7 cellular contexts compared by ENCODE assay signal in the genomic region with DNA sequence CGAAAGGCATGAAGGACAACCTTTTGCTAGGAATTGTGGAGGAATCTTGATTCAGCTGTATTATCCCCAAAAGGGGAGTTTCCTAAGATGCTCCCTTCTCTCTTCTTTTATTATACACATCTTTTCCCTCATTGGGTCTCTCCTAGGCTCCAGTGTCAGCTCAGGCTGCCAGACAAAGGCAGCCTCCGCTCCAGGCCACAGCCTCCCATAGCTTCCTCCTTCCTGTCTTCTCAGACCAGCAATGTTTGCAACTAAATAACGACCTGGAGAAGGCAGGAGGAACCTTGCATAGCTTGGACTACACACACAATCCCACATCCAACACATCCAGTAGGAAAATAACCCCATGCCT. TPM values are rescaled to one million over a fixed set of nuclear protein-coding genes. Genes with fewer than 3 reads are reported as not detected.
DNase-seq lines count a peak whose midpoint lies in the region; ATAC-seq and TF ChIP-seq lines count a peak whose summit lies in the region.

No MANE protein-coding gene starts in this region.

- peak overlapping the region; percentile 60 for H3K4me3 ChIP-seq in SJCRH30
- peak overlapping the region; percentile 20 to 68 (median 54) for H3K4me3 ChIP-seq in fibroblast of lung (replicated peaks in 1 of 4; ENCODE audit: control extremely low read depth in 1 of 4, insufficient read depth in 1 of 4, low read depth in 3 of 4, low read length in 4 of 4)
- peak overlapping the region; percentile 74 for H3K4me3 ChIP-seq in skeletal muscle satellite cell (ENCODE audit: low read length)

- DNase-seq in HEK293T (ENCODE audit: extremely low spot score) (no peak), SJCRH30 (peak in 1 of 2 experiments; percentile 58), fibroblast of lung (ENCODE audit: low read depth in 2 of 2) (no peak), NCI-H1105 treated with DMSO at 0.1 percent for 48 hours (lab: John Stamatoyannopoulos, UW) (no peak)
- DNase-seq in activated effector memory CD4-positive, alpha-beta T cell treated with Interleukin-2 at 50 U/mL for 16 hours: no peak

- POLR2A ChIA-PET in HEK293T (lab: Yijun Ruan, JAX): interaction anchor here (0.6 to 5.5 kb wide), 21 partner anchors 9 to 1036 kb away, joined by 3 to 61 read pairs (median 5); a partner anchor contains a TSS

- H3K9me3 ChIP-seq in SJCRH30 (replicated peaks): no peaks in the 10 kb centered on the region
- no peaks in the 10 kb centered on the region for H3K9me3 ChIP-seq in fibroblast of lung (ENCODE audit: control insufficient read depth, insufficient read depth, low read depth, low read length)
- H3K9me3 ChIP-seq in skeletal muscle satellite cell (replicated peaks; ENCODE audit: low read length): no peaks in the 10 kb centered on the region

- no peaks in the 10 kb centered on the region for H3K27me3 ChIP-seq in SJCRH30
- H3K27me3 ChIP-seq in fibroblast of lung (ENCODE audit: control insufficient read depth, insufficient read depth, low read length): peaks cover 8% of the 10 kb centered on the region
- peaks cover 10% of the 10 kb centered on the region for H3K27me3 ChIP-seq in skeletal muscle satellite cell (ENCODE audit: control insufficient read depth, insufficient read depth, low read length)

- H3K4me1 ChIP-seq in SJCRH30 (peaks cover 17% of the 10 kb centered on the region), fibroblast of lung (ENCODE audit: control insufficient read depth, extremely low read depth, insufficient read depth, low read length) (peaks cover 8% of the 10 kb centered on the region), skeletal muscle satellite cell (ENCODE audit: control insufficient read depth, insufficient read depth, low read length) (peaks cover 14% of the 10 kb centered on the region)

- TF ChIP-seq CTCF in fibroblast of lung (conservative IDR thresholded peaks at IDR 0.05 in 1 of 2, IDR thresholded peaks at IDR 0.05 in 1 of 2; ENCODE audit: low read depth in 1 of 2, low read length in 2 of 2): peak in 1 of 2 donors; percentile 2

- CTCF ChIA-PET in HEK293T (lab: Yijun Ruan, JAX): interaction anchor here (0.5 to 4.0 kb wide), 10 partner anchors 9 to 99 kb away, joined by 3 to 63 read pairs (median 13); a partner anchor contains a TSS

- no peaks in the 10 kb centered on the region for H3K79me2 ChIP-seq in fibroblast of lung (ENCODE audit: control insufficient read depth, insufficient read depth, low read length)

- peak overlapping the region; percentile 67 for H3K9ac ChIP-seq in fibroblast of lung (ENCODE audit: insufficient read depth, low read length)
- H3K9ac ChIP-seq in skeletal muscle satellite cell (ENCODE audit: low read depth, low read length): peak overlapping the region; percentile 86

- H3K27ac ChIP-seq in SJCRH30 (peak overlapping the region; percentile 75), fibroblast of lung (ENCODE audit: insufficient read depth, low read length) (peak overlapping the region; percentile 88)

- H3K36me3 ChIP-seq in SJCRH30 (no peaks in the 10 kb centered on the region), fibroblast of lung (ENCODE audit: control insufficient read depth, insufficient read depth, low read length) (peaks cover 4% of the 10 kb centered on the region), skeletal muscle satellite cell (ENCODE audit: insufficient read depth, low read length) (peaks cover 18% of the 10 kb centered on the region)

- peak overlapping the region; percentile 59 for H2AFZ ChIP-seq in fibroblast of lung (ENCODE audit: low read length)

- no peak for ATAC-seq in HG02763 (IDR thresholded peaks at IDR 0.05; ENCODE audit: unreplicated experiment)

- peak overlapping the region; percentile 81 for H3K4me2 ChIP-seq in fibroblast of lung (ENCODE audit: extremely low read depth, insufficient read depth, low read length)
- peak overlapping the region; percentile 86 for H3K4me2 ChIP-seq in skeletal muscle satellite cell (ENCODE audit: low read length)

- H4K20me1 ChIP-seq in fibroblast of lung (ENCODE audit: control insufficient read depth, extremely low read depth, insufficient read depth, low read length): no peaks in the 10 kb centered on the region

TF ChIP-seq in HEK293T, 16 proteins besides CTCF, POLR2A, EP300 and RAD21:
- TF ChIP-seq L3MBTL2 (conservative IDR thresholded peaks at IDR 0.05) (peak; percentile 35; the same call in 1 of the 2 replicates), HDGF (IDR thresholded peaks at IDR 0.05; ENCODE audit: borderline replicate concordance) (no peak)

RNA-seq across cellular contexts. Expression of a gene that starts 12.3 kb away (rescaled TPM):
- total RNA-seq in SJCRH30 (2014; rRNA removed; shearing (Covaris generic)): 14.3 and 15.3 TPM in 2 replicates
- total RNA-seq in fibroblast of lung: 39.3 and 55.0 TPM in 2 replicates
- 79.3 and 90.9 TPM in 2 replicates for polyA plus RNA-seq in fibroblast of lung
- 48.7 and 51.3 TPM in 2 replicates for polyA plus RNA-seq in fibroblast of lung (2012)
- polyA minus RNA-seq in fibroblast of lung (ENCODE audit: low replicate concordance): 125 and 157 TPM in 2 replicates
- 83.4 and 87.8 TPM in 2 replicates for total RNA-seq in skeletal muscle satellite cell (2012; rRNA removed)

RNA-seq across cellular contexts. Expression of a gene that starts 12.4 kb away (rescaled TPM):
- 0.25 and 0.89 TPM in 2 replicates for total RNA-seq in SJCRH30 (2014; rRNA removed; shearing (Covaris generic))
- total RNA-seq in fibroblast of lung: 1.3 TPM in 2 replicates
- polyA plus RNA-seq in fibroblast of lung: 0.42 and 0.50 TPM in 2 replicates
- polyA plus RNA-seq in fibroblast of lung (2012): 1.0 and 1.4 TPM in 2 replicates
- polyA minus RNA-seq in fibroblast of lung (ENCODE audit: low replicate concordance): 0.08 TPM in 1 of 2 replicates, not detected in the other
- under 0.01 and 1.5 TPM in 2 replicates for total RNA-seq in skeletal muscle satellite cell (2012; rRNA removed)

RNA-seq across cellular contexts. Expression of a gene that starts 18.5 kb away (rescaled TPM):
- 55.7 and 58.1 TPM in 2 replicates for total RNA-seq in SJCRH30 (2014; rRNA removed; shearing (Covaris generic))
- 14.4 and 19.8 TPM in 2 replicates for total RNA-seq in fibroblast of lung
- 4.6 and 15.3 TPM in 2 replicates for polyA plus RNA-seq in fibroblast of lung
- polyA plus RNA-seq in fibroblast of lung (2012): 6.7 and 26.3 TPM in 2 replicates
- polyA minus RNA-seq in fibroblast of lung (ENCODE audit: low replicate concordance): 17.1 and 35.7 TPM in 2 replicates
- total RNA-seq in skeletal muscle satellite cell (2012; rRNA removed): 9.9 and 15.1 TPM in 2 replicates

RNA-seq across cellular contexts. Expression of a gene that starts 43.7 kb away (rescaled TPM):
- total RNA-seq in SJCRH30 (2014; rRNA removed; shearing (Covaris generic)): 229 and 239 TPM in 2 replicates
- total RNA-seq in fibroblast of lung: 120 and 129 TPM in 2 replicates
- 33.2 and 34.7 TPM in 2 replicates for polyA plus RNA-seq in fibroblast of lung
- polyA plus RNA-seq in fibroblast of lung (2012): 71.7 and 81.3 TPM in 2 replicates
- 51.1 and 59.0 TPM in 2 replicates for polyA minus RNA-seq in fibroblast of lung (ENCODE audit: low replicate concordance)
- 79.1 and 103 TPM in 2 replicates for total RNA-seq in skeletal muscle satellite cell (2012; rRNA removed)

RNA-seq across cellular contexts. Expression of a gene that starts 56.0 kb away (rescaled TPM):
- 27.3 and 30.4 TPM in 2 replicates for total RNA-seq in SJCRH30 (2014; rRNA removed; shearing (Covaris generic))
- total RNA-seq in fibroblast of lung: 6.1 and 8.0 TPM in 2 replicates
- 3.8 and 6.7 TPM in 2 replicates for polyA plus RNA-seq in fibroblast of lung
- 4.1 and 6.2 TPM in 2 replicates for polyA plus RNA-seq in fibroblast of lung (2012)
- polyA minus RNA-seq in fibroblast of lung (ENCODE audit: low replicate concordance): 7.5 and 14.6 TPM in 2 replicates
- 5.6 and 7.6 TPM in 2 replicates for total RNA-seq in skeletal muscle satellite cell (2012; rRNA removed)
